ENCODE assay signal across 8 cellular contexts in genomic region chr16:57475711-57476339, GRCh38. TPM values are rescaled to one million over a fixed set of nuclear protein-coding genes. Genes with fewer than 3 reads are reported as not detected.
DNase-seq lines count a peak whose midpoint lies in the region; ATAC-seq and TF ChIP-seq lines count a peak whose summit lies in the region.

No MANE protein-coding gene starts in this region.

- no peak overlapping the region for H3K4me3 Mint-ChIP-seq in Calu3 (ENCODE audit: low read depth, unreplicated experiment)
- H3K4me3 Mint-ChIP-seq in activated naive CD8-positive, alpha-beta T cell treated with anti-CD3 and anti-CD28 coated beads for 36 hours: peak overlapping the region; percentile 59

- no peaks in the 10 kb centered on the region for H3K9me3 Mint-ChIP-seq in Calu3 (ENCODE audit: low read depth, unreplicated experiment)
- no peaks in the 10 kb centered on the region for H3K9me3 Mint-ChIP-seq in activated naive CD8-positive, alpha-beta T cell treated with anti-CD3 and anti-CD28 coated beads for 36 hours

- no TSS peak for BruUV-seq in Calu3 (replicated peaks; lab: Mats Ljungman, UMichigan)

- peak; percentile 26 for TF ChIP-seq CTCF in Calu3 (IDR thresholded peaks at IDR 0.05; ENCODE audit: unreplicated experiment)

- intact Hi-C loops in Calu3 (cut with micrococcal nuclease; ENCODE audit: unreplicated experiment): no loop called here

- peaks cover 35% of the 10 kb centered on the region for H3K4me1 Mint-ChIP-seq in Calu3 (ENCODE audit: low read depth, unreplicated experiment)
- peaks cover 17% of the 10 kb centered on the region for H3K4me1 Mint-ChIP-seq in activated naive CD8-positive, alpha-beta T cell treated with anti-CD3 and anti-CD28 coated beads for 36 hours

- DNase-seq in Calu3: peak; percentile 43
- DNase-seq in T follicular helper cell (ENCODE audit: low read depth): peak; percentile 64
- DNase-seq in activated naive CD8-positive, alpha-beta T cell treated with anti-CD3 and anti-CD28 coated beads for 36 hours: peak; percentile 89
- peak; percentile 85 for DNase-seq in iPS-NIHi11 (ENCODE audit: low spot score)
- DNase-seq in stimulated activated CD8-positive, alpha-beta memory T cell treated with anti-CD3 and anti-CD28 coated beads, Interleukin-15, amount 100 ng/mL, for 4 hours (ENCODE audit: low read depth in 2 of 2): peak; percentile 34 to 37
- DNase-seq in cerebellum (ENCODE audit: low spot score): no peak

- CTCF ChIA-PET in Calu3 (lab: Charles Lee): interaction anchor here (0.6 kb wide), 1 partner anchor 36 kb away, joined by 4 read pairs; no protein-coding TSS in a partner anchor

- ATAC-seq in GM19452 (IDR thresholded peaks at IDR 0.05; ENCODE audit: unreplicated experiment) (peak; percentile 88), HG03460 (IDR thresholded peaks at IDR 0.05; ENCODE audit: unreplicated experiment) (peak; percentile 92)

- peaks cover 18% of the 10 kb centered on the region for H3K36me3 Mint-ChIP-seq in Calu3 (ENCODE audit: insufficient read depth, unreplicated experiment)
- peaks cover 1% of the 10 kb centered on the region for H3K36me3 Mint-ChIP-seq in activated naive CD8-positive, alpha-beta T cell treated with anti-CD3 and anti-CD28 coated beads for 36 hours

- no peak overlapping the region for H3K27ac Mint-ChIP-seq in Calu3 (ENCODE audit: unreplicated experiment)
- H3K27ac Mint-ChIP-seq in activated naive CD8-positive, alpha-beta T cell treated with anti-CD3 and anti-CD28 coated beads for 36 hours: peak overlapping the region; percentile 62

- no peaks in the 10 kb centered on the region for H3K27me3 Mint-ChIP-seq in Calu3 (ENCODE audit: unreplicated experiment)
- H3K27me3 Mint-ChIP-seq in activated naive CD8-positive, alpha-beta T cell treated with anti-CD3 and anti-CD28 coated beads for 36 hours: no peaks in the 10 kb centered on the region

RNA-seq across cellular contexts. Expression of gene DOK4, which starts 10.5 kb away (rescaled TPM):
- total RNA-seq in Calu3 (2022): 23.0 and 34.7 TPM in 2 replicates
- 1 to 10 TPM; 4.5 to 4.8 TPM for total RNA-seq in activated naive CD8-positive, alpha-beta T cell treated with anti-CD3 and anti-CD28 coated beads for 36 hours
- total RNA-seq in cerebellum: 29.5 TPM

RNA-seq across cellular contexts. Expression of gene POLR2C, which starts 13.3 kb away (rescaled TPM):
- total RNA-seq in Calu3 (2022) (69.4 and 80.0 TPM in 2 replicates), cerebellum (52.8 TPM)
- total RNA-seq in activated naive CD8-positive, alpha-beta T cell treated with anti-CD3 and anti-CD28 coated beads for 36 hours: 10 to 100 TPM; 72.1 to 76.2 TPM

RNA-seq across cellular contexts. Expression of gene COQ9, which starts 28.5 kb away (rescaled TPM):
- total RNA-seq in Calu3 (2022) (75.9 and 77.7 TPM in 2 replicates), cerebellum (43.2 TPM)
- 10 to 100 TPM; 46.3 to 49.6 TPM for total RNA-seq in activated naive CD8-positive, alpha-beta T cell treated with anti-CD3 and anti-CD28 coated beads for 36 hours

RNA-seq across cellular contexts. Expression of gene CIAPIN1, which starts 28.6 kb away (rescaled TPM):
- total RNA-seq in Calu3 (2022) (76.6 and 77.2 TPM in 2 replicates), cerebellum (47.6 TPM)
- 10 to 100 TPM; 71.3 to 73.6 TPM for total RNA-seq in activated naive CD8-positive, alpha-beta T cell treated with anti-CD3 and anti-CD28 coated beads for 36 hours
